ENCODE assay signal across 1 cellular context in the genomic region with DNA sequence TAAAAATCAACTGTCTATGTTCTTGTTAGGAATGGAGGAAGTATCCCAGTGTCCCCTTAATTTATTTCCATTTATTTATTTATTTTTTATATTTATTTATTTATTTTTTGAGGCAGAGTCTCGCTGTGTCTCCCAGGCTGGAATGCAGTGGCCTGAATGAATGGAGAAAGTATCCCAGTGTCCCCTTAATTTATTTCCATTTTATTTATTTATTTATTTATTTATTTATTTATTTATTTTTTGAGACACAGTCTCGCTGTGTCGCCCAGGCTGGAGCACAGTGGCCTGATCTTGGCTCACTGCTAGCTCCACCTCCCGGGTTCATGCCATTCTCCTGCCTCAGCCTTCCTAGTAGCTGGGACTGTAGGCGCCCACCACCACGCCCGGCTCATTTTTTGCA.
A peak's percentile ranks its signal among the peaks of the same experiment; 100 is the strongest.
TF ChIP-seq lines count a peak whose summit lies in the region.

No MANE protein-coding gene starts in this region.

TF ChIP-seq in HEK293, 187 proteins besides CTCF, POLR2A, EP300 and RAD21 (continued from another document):
- TF ChIP-seq ZNF76 (tag by site-specific recombination; IDR thresholded peaks at IDR 0.05; ENCODE audit: borderline replicate concordance, low read depth) (no peak), ZNF26 (tag by site-specific recombination; IDR thresholded peaks at IDR 0.05) (no peak), ZNF155 (tag by site-specific recombination; IDR thresholded peaks at IDR 0.05) (no peak), SP7 (tag by site-specific recombination; IDR thresholded peaks at IDR 0.05) (no peak), ZNF776 (tag by site-specific recombination; IDR thresholded peaks at IDR 0.05; ENCODE audit: borderline replicate concordance) (no peak), ZNF529 (tag by site-specific recombination; IDR thresholded peaks at IDR 0.05; ENCODE audit: insufficient replicate concordance) (peak; percentile 23), ZNF19 (tag by site-specific recombination; IDR thresholded peaks at IDR 0.05; ENCODE audit: low read depth) (no peak), ZNF560 (tag by site-specific recombination; IDR thresholded peaks at IDR 0.05; ENCODE audit: borderline replicate concordance) (peak; percentile 44; the same call in 1 of the 2 replicates), ZNF449 (tag by site-specific recombination; IDR thresholded peaks at IDR 0.05) (no peak), ZNF433 (tag by site-specific recombination; IDR thresholded peaks at IDR 0.05; ENCODE audit: low read depth) (peak; percentile 43; the same call in 1 of the 2 replicates), ZFP41 (tag by site-specific recombination; IDR thresholded peaks at IDR 0.05; ENCODE audit: borderline replicate concordance) (no peak), RBAK (tag by site-specific recombination; IDR thresholded peaks at IDR 0.05) (0 out of 2 replicates have a peak, but pooled peaks have one; percentile 15), ZNF501 (tag by site-specific recombination; IDR thresholded peaks at IDR 0.05) (no peak), KLF7 (tag by site-specific recombination; IDR thresholded peaks at IDR 0.05; ENCODE audit: borderline replicate concordance) (peak; percentile 55; the same call in 1 of the 2 replicates), ZNF23 (tag by site-specific recombination; IDR thresholded peaks at IDR 0.05; ENCODE audit: borderline replicate concordance) (no peak)
- TF ChIP-seq, protein P1, sequence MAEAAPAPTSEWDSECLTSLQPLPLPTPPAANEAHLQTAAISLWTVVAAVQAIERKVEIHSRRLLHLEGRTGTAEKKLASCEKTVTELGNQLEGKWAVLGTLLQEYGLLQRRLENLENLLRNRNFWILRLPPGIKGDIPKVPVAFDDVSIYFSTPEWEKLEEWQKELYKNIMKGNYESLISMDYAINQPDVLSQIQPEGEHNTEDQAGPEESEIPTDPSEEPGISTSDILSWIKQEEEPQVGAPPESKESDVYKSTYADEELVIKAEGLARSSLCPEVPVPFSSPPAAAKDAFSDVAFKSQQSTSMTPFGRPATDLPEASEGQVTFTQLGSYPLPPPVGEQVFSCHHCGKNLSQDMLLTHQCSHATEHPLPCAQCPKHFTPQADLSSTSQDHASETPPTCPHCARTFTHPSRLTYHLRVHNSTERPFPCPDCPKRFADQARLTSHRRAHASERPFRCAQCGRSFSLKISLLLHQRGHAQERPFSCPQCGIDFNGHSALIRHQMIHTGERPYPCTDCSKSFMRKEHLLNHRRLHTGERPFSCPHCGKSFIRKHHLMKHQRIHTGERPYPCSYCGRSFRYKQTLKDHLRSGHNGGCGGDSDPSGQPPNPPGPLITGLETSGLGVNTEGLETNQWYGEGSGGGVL (tag by site-specific recombination; IDR thresholded peaks at IDR 0.05) = no peak
- TF ChIP-seq, protein P2, sequence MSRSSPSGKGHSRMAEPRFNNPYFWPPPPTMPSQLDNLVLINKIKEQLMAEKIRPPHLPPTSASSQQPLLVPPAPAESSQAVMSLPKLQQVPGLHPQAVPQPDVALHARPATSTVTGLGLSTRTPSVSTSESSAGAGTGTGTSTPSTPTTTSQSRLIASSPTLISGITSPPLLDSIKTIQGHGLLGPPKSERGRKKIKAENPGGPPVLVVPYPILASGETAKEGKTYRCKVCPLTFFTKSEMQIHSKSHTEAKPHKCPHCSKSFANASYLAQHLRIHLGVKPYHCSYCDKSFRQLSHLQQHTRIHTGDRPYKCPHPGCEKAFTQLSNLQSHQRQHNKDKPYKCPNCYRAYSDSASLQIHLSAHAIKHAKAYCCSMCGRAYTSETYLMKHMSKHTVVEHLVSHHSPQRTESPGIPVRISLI (tag by site-specific recombination; IDR thresholded peaks at IDR 0.05) = no peak
